Comparison of ENCODE assay signal across 22 cellular contexts in genomic region chr12:124823272-124823970, GRCh38.
"Had no signal": no experiment of that assay in that cellular context is flagged by ENCODE, and none has a peak within 500 bp of the region (broad histone marks: within the 10 kb centered on the region; RNA-seq: fewer than 3 reads in every experiment).

No MANE protein-coding gene starts in this region.

- H3K27me3 ChIP-seq: brain microvascular endothelial cell, esophagus muscularis mucosa, gastrocnemius medialis, ovary, upper lobe of right lung had no signal

- H3K36me3 ChIP-seq: brain microvascular endothelial cell, esophagus muscularis mucosa, gastrocnemius medialis, ovary, prostate gland, upper lobe of right lung had no signal

- H3K4me3 ChIP-seq: esophagus muscularis mucosa, gastrocnemius medialis, lung, ovary, prostate gland, upper lobe of right lung had no signal

- H3K4me1 ChIP-seq: gastrocnemius medialis, prostate gland, upper lobe of right lung had no signal

- H3K27ac ChIP-seq: brain microvascular endothelial cell, esophagus muscularis mucosa, gastrocnemius medialis, ovary, prostate gland, upper lobe of right lung had no signal

- H3K9me3 ChIP-seq: esophagus muscularis mucosa, gastrocnemius medialis, ovary, prostate gland, upper lobe of right lung had no signal

- DNase-seq: activated CD4-positive, alpha-beta memory T cell treated with anti-CD3 and anti-CD28 coated beads for 36 hours; activated CD4-positive, alpha-beta T cell treated with anti-CD3 and anti-CD28 coated beads for 48 hours; activated naive CD4-positive, alpha-beta T cell treated with anti-CD3 and anti-CD28 coated beads for 36 hours; activated naive CD8-positive, alpha-beta T cell treated with anti-CD3 and anti-CD28 coated beads, Interleukin-2, amount 10 ng/mL, durations not matched to agents 7 days and 5 days; activated T-cell treated with anti-CD3 and anti-CD28 coated beads, Interleukin-2, amount 50 U/mL, for 48 hours; anterior cingulate cortex; brain microvascular endothelial cell; caudate nucleus; effector CD8-positive, alpha-beta T cell; gastrocnemius medialis; hippocampal formation; islet precursor cell; natural killer cell; ovary; stimulated activated CD4-positive, alpha-beta T cell treated with anti-CD3 and anti-CD28 coated beads, Interleukin-4, amount 100 ng/mL, for 24 hours; stimulated activated naive CD8-positive, alpha-beta T cell treated with anti-CD3 and anti-CD28 coated beads, Interleukin-15, Interleukin-2, amounts not matched to agents 100 U/mL and 50 U/mL, for 24 hours; SW 1271; T-helper 17 cell; upper lobe of right lung had no signal
